In the genomic region with DNA sequence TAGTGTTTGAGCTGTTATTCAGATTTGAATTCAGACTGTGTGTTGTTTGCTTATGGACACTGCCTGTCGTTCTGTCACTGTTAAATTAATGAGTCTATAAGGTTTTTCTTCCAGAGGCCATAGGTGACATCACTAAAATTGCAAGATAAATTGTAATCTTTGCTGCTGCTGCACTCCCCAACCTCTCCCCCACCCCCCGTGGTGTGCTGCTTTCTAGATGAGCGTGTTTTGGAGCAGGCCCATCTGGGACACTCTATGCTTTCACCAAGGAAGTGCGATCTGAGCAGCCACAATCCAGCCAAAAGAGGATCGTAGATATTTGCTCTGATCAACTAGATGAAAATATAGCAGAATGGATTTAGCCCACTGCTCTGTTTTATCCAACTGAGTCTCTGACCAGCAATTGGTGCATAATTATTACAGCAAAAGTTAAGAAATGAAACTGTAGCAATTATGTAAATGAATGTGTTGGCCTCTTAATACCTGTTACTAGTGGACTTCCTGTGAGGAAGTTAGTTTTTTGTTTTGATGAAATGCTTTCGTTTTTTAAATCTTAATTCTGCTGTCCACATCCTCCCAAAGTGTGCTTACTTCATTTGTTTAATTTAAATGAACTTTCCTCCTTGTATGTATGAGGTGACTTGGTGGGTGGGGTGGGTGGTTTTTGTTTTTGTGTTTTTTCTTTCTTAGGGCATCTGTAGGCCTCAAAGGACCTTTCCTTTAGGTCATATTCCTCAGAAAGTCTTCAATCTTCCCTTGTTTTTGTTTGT, we compare ENCODE assay signal across 12 cellular contexts. TPM values are rescaled to one million over a fixed set of nuclear protein-coding genes. Genes with fewer than 3 reads are reported as not detected.
DNase-seq lines count a peak whose midpoint lies in the region; ATAC-seq and TF ChIP-seq lines count a peak whose summit lies in the region.
"Had no signal": no experiment of that assay in that cellular context is flagged by ENCODE, and none has a peak within 500 bp of the region (broad histone marks: within the 10 kb centered on the region; RNA-seq: fewer than 3 reads in every experiment).

No MANE protein-coding gene starts in this region.

- no peaks in the 10 kb centered on the region for H3K27me3 Mint-ChIP-seq in stimulated activated naive CD8-positive, alpha-beta T cell treated with anti-CD3 and anti-CD28 coated beads, Interleukin-15, Interleukin-2, amounts not matched to agents 100 ng/mL and 50 ng/mL, for 24 hours
- H3K27me3 Mint-ChIP-seq in activated CD8-positive, alpha-beta T cell treated with anti-CD3 and anti-CD28 coated beads, Interleukin-2, amount 10 ng/mL, durations not matched to agents 7 days and 5 days (ENCODE audit: low read depth), result no peaks in the 10 kb centered on the region

- no peaks in the 10 kb centered on the region for H3K9me3 ChIP-seq in lower lobe of right lung
- H3K9me3 ChIP-seq: right lobe of liver had no signal

- H3K27me3 ChIP-seq in lower lobe of right lung (ENCODE audit: low read depth), result no peaks in the 10 kb centered on the region
- H3K27me3 ChIP-seq: right lobe of liver had no signal

- no peak overlapping the region for H3K4me3 ChIP-seq in lower lobe of right lung
- H3K4me3 ChIP-seq: right lobe of liver had no signal

- peaks cover 49% of the 10 kb centered on the region for H3K36me3 ChIP-seq in lower lobe of right lung

- peaks cover 47% of the 10 kb centered on the region for H3K4me1 ChIP-seq in lower lobe of right lung

- H3K27ac Mint-ChIP-seq in stimulated activated naive CD8-positive, alpha-beta T cell treated with anti-CD3 and anti-CD28 coated beads, Interleukin-15, Interleukin-2, amounts not matched to agents 100 ng/mL and 50 ng/mL, for 24 hours, result peak overlapping the region; percentile 81
- H3K27ac Mint-ChIP-seq in activated CD8-positive, alpha-beta T cell treated with anti-CD3 and anti-CD28 coated beads, Interleukin-2, amount 10 ng/mL, durations not matched to agents 7 days and 5 days, result peak overlapping the region; percentile 74

- CTCF ChIA-PET in activated CD8-positive, alpha-beta T cell treated with anti-CD3 and anti-CD28 coated beads, Interleukin-2, amount 10 ng/mL, durations not matched to agents 7 days and 5 days (lab: Charles Lee), result interaction anchor here (1.2 to 2.7 kb wide), 2 partner anchors 18 to 130 kb away, joined by 3 to 11 read pairs; no protein-coding TSS in a partner anchor

- peak overlapping the region; percentile 62 for H3K27ac ChIP-seq in lower lobe of right lung

- no peaks in the 10 kb centered on the region for H3K9me3 Mint-ChIP-seq in stimulated activated naive CD8-positive, alpha-beta T cell treated with anti-CD3 and anti-CD28 coated beads, Interleukin-15, Interleukin-2, amounts not matched to agents 100 ng/mL and 50 ng/mL, for 24 hours
- no peaks in the 10 kb centered on the region for H3K9me3 Mint-ChIP-seq in activated CD8-positive, alpha-beta T cell treated with anti-CD3 and anti-CD28 coated beads, Interleukin-2, amount 10 ng/mL, durations not matched to agents 7 days and 5 days (ENCODE audit: insufficient read depth)

- POLR2A ChIA-PET in activated CD8-positive, alpha-beta T cell treated with anti-CD3 and anti-CD28 coated beads, Interleukin-2, amount 10 ng/mL, durations not matched to agents 7 days and 5 days (lab: Charles Lee), result no interaction called here

- no peak overlapping the region for H3K4me3 Mint-ChIP-seq in stimulated activated naive CD8-positive, alpha-beta T cell treated with anti-CD3 and anti-CD28 coated beads, Interleukin-15, Interleukin-2, amounts not matched to agents 100 ng/mL and 50 ng/mL, for 24 hours
- H3K4me3 Mint-ChIP-seq in activated CD8-positive, alpha-beta T cell treated with anti-CD3 and anti-CD28 coated beads, Interleukin-2, amount 10 ng/mL, durations not matched to agents 7 days and 5 days, result no peak overlapping the region

- ATAC-seq in stimulated activated naive CD8-positive, alpha-beta T cell treated with anti-CD3 and anti-CD28 coated beads, Interleukin-15, Interleukin-2, amounts not matched to agents 100 U/mL and 50 U/mL, for 24 hours, result no peak
- ATAC-seq in activated CD8-positive, alpha-beta T cell treated with anti-CD3 and anti-CD28 coated beads, Interleukin-2, amount 10 ng/mL, durations not matched to agents 7 days and 5 days, result peak; percentile 20
- ATAC-seq in lower lobe of right lung (no peak), GM21825 (IDR thresholded peaks at IDR 0.05; ENCODE audit: unreplicated experiment) (no peak), HG02798 (IDR thresholded peaks at IDR 0.05; ENCODE audit: poor library complexity, unreplicated experiment) (no peak)
- no peak for ATAC-seq in activated CD4-positive, CD25-positive, alpha-beta regulatory T cell treated with anti-CD3 and anti-CD28 coated beads, Interleukin-2, amount 50 U/mL, for 24 hours

- H3K36me3 Mint-ChIP-seq in stimulated activated naive CD8-positive, alpha-beta T cell treated with anti-CD3 and anti-CD28 coated beads, Interleukin-15, Interleukin-2, amounts not matched to agents 100 ng/mL and 50 ng/mL, for 24 hours (ENCODE audit: low read depth), result peaks cover 50% of the 10 kb centered on the region
- peaks cover 43% of the 10 kb centered on the region for H3K36me3 Mint-ChIP-seq in activated CD8-positive, alpha-beta T cell treated with anti-CD3 and anti-CD28 coated beads, Interleukin-2, amount 10 ng/mL, durations not matched to agents 7 days and 5 days (ENCODE audit: low read depth)

- H3K4me1 Mint-ChIP-seq in stimulated activated naive CD8-positive, alpha-beta T cell treated with anti-CD3 and anti-CD28 coated beads, Interleukin-15, Interleukin-2, amounts not matched to agents 100 ng/mL and 50 ng/mL, for 24 hours (ENCODE audit: low read depth), result peaks cover 37% of the 10 kb centered on the region
- H3K4me1 Mint-ChIP-seq in activated CD8-positive, alpha-beta T cell treated with anti-CD3 and anti-CD28 coated beads, Interleukin-2, amount 10 ng/mL, durations not matched to agents 7 days and 5 days (ENCODE audit: low read depth), result peaks cover 40% of the 10 kb centered on the region

- TF ChIP-seq CTCF in lower lobe of right lung (IDR thresholded peaks at IDR 0.05), result no peak

- intact Hi-C loops in lower lobe of right lung (cut with DNase I), result no loop called here

- no peak for DNase-seq in stimulated activated naive CD8-positive, alpha-beta T cell treated with anti-CD3 and anti-CD28 coated beads, Interleukin-15, Interleukin-2, amounts not matched to agents 100 U/mL and 50 U/mL, for 24 hours
- no peak for DNase-seq in activated CD8-positive, alpha-beta T cell treated with anti-CD3 and anti-CD28 coated beads, Interleukin-2, amount 10 ng/mL, durations not matched to agents 7 days and 5 days
- no peak for DNase-seq in lower lobe of right lung
- no peak for DNase-seq in foreskin melanocyte
- DNase-seq: NCI-H187 treated with DMSO at 0.1 percent for 48 hours; right lobe of liver; stimulated activated naive CD4-positive, alpha-beta T cell treated with Interleukin-2 at 50 U/mL for 16 hours; T-helper 9 cell had no signal

RNA-seq across cellular contexts. Expression of gene RPRD1B, which starts 58.1 kb away (rescaled TPM):
- 10 to 100 TPM; 32.4 to 34.3 TPM for total RNA-seq in activated CD8-positive, alpha-beta T cell treated with anti-CD3 and anti-CD28 coated beads, Interleukin-2, amount 10 ng/mL, durations not matched to agents 7 days and 5 days
- 25.6 TPM for total RNA-seq in lower lobe of right lung

RNA-seq across cellular contexts. Expression of gene TTI1, which starts 58.4 kb away (rescaled TPM):
- total RNA-seq in activated CD8-positive, alpha-beta T cell treated with anti-CD3 and anti-CD28 coated beads, Interleukin-2, amount 10 ng/mL, durations not matched to agents 7 days and 5 days, result 10 to 100 TPM; 29.3 to 32.2 TPM
- total RNA-seq in lower lobe of right lung, result 16.7 TPM
